Comparison of ENCODE assay signal across 1 cellular context in genomic region chr2:3377612-3378432, GRCh38.
TF ChIP-seq lines count a peak whose summit lies in the region.

TSS of gene EIPR1 (minus strand) at chr2:3377818. CDS start at chr2:3377689, 129 bp downstream.

TF ChIP-seq in K562, 482 proteins besides CTCF, POLR2A, EP300 and RAD21 (continued from another document):
- TF ChIP-seq VEZF1 (CRISPR knock-in tag; IDR thresholded peaks at IDR 0.05) = peak; percentile 63
- TF ChIP-seq NBN (IDR thresholded peaks at IDR 0.05; ENCODE audit: low read depth) = peak; percentile 58; the same call in 1 of the 2 replicates
- peak; percentile 43; the same call in 1 of the 2 replicates for TF ChIP-seq MXI1 (IDR thresholded peaks at IDR 0.05; ENCODE audit: low read depth, low read length)
- peak; percentile 94 for TF ChIP-seq PHF20 (IDR thresholded peaks at IDR 0.05; ENCODE audit: partially characterized antibody)
- peak; percentile 34; the same call in 1 of the 2 replicates for TF ChIP-seq ZNF121 (CRISPR knock-in tag; conservative IDR thresholded peaks at IDR 0.05)
- TF ChIP-seq GTF2F1 (IDR thresholded peaks at IDR 0.05; ENCODE audit: low read depth, low read length) = 0 out of 2 replicates have a peak, but pooled peaks have one; percentile 26
- peak; percentile 90 for TF ChIP-seq ELF2 (CRISPR knock-in tag; IDR thresholded peaks at IDR 0.05)
- TF ChIP-seq SRSF7 (optimal IDR thresholded peaks at IDR 0.05; ENCODE audit: low read depth, low read length) = no peak
- no peak for TF ChIP-seq ZKSCAN8 (CRISPR knock-in tag; IDR thresholded peaks at IDR 0.05)
- peak; percentile 65; the same call in 1 of the 2 replicates for TF ChIP-seq ZFP91 (CRISPR knock-in tag; IDR thresholded peaks at IDR 0.05)
- peak; percentile 74 for TF ChIP-seq ESRRA (IDR thresholded peaks at IDR 0.05; ENCODE audit: borderline replicate concordance, low read depth)
- TF ChIP-seq KLF10 (CRISPR knock-in tag; IDR thresholded peaks at IDR 0.05) = no peak
- peak; percentile 97 for TF ChIP-seq ELF1 (tag; IDR thresholded peaks at IDR 0.05)
- TF ChIP-seq CREBBP (IDR thresholded peaks at IDR 0.05; ENCODE audit: low read depth, low read length) = no peak
- TF ChIP-seq ZNF444 (CRISPR knock-in tag; IDR thresholded peaks at IDR 0.05) = no peak
- peak; percentile 83 to 94; a peak in 3 of 4 replicates for TF ChIP-seq SIN3A (IDR thresholded peaks at IDR 0.05; ENCODE audit: borderline replicate concordance in 2 of 2, control insufficient read depth in 1 of 2, low read depth in 2 of 2, low read length in 2 of 2)
- peak in 1 of 2 experiments; percentile 52; a peak in 1 of 4 replicates for TF ChIP-seq TRIM24 (IDR thresholded peaks at IDR 0.05)
- peak; percentile 51 to 70; a peak in 3 of 4 replicates for TF ChIP-seq MAZ (CRISPR knock-in tag; conservative IDR thresholded peaks at IDR 0.05 in 1 of 2, IDR thresholded peaks at IDR 0.05 in 1 of 2)
- peak in 1 of 2 experiments; percentile 57; a peak in 1 of 4 replicates for TF ChIP-seq ETV6 (IDR thresholded peaks at IDR 0.05; ENCODE audit: borderline replicate concordance in 1 of 2, low read depth in 2 of 2, low read length in 1 of 2)
- TF ChIP-seq ETV6 (CRISPR knock-in tag; IDR thresholded peaks at IDR 0.05; ENCODE audit: borderline replicate concordance) = no peak; the same call in 1 of the 2 replicates
- no peak for TF ChIP-seq POLR2AphosphoS2 (IDR thresholded peaks at IDR 0.05; ENCODE audit: low read length)
- no peak for TF ChIP-seq ZNF263 (CRISPR knock-in tag; IDR thresholded peaks at IDR 0.05; ENCODE audit: borderline replicate concordance)
- no peak for TF ChIP-seq ZNF778 (CRISPR knock-in tag; IDR thresholded peaks at IDR 0.05)
- no peak for TF ChIP-seq ZHX1 (conservative IDR thresholded peaks at IDR 0.05; ENCODE audit: low read length)
- peak; percentile 61 for TF ChIP-seq STAT6 (CRISPR knock-in tag; IDR thresholded peaks at IDR 0.05)
- peak; percentile 77 for TF ChIP-seq FIP1L1 (IDR thresholded peaks at IDR 0.05; ENCODE audit: low read depth, low read length, poor library complexity, severe bottlenecking)
- no peak for TF ChIP-seq CGGBP1 (CRISPR knock-in tag; IDR thresholded peaks at IDR 0.05)
- TF ChIP-seq BHLHE40 (IDR thresholded peaks at IDR 0.05; ENCODE audit: low read length) = no peak
- no peak for TF ChIP-seq GATAD2B (IDR thresholded peaks at IDR 0.05; ENCODE audit: borderline replicate concordance)
- TF ChIP-seq CCNT2 (IDR thresholded peaks at IDR 0.05; ENCODE audit: borderline replicate concordance, extremely low read depth, insufficient read length, low read depth, low read length) = peak; percentile 49
- no peak for TF ChIP-seq ZNF23 (CRISPR knock-in tag; IDR thresholded peaks at IDR 0.05)
- TF ChIP-seq HMGXB4 (CRISPR knock-in tag; IDR thresholded peaks at IDR 0.05) = 0 out of 2 replicates have a peak, but pooled peaks have one; percentile 24
- TF ChIP-seq ZNF212 (CRISPR knock-in tag; IDR thresholded peaks at IDR 0.05) = no peak
- TF ChIP-seq ZC3H8 (IDR thresholded peaks at IDR 0.05) = no peak
- no peak for TF ChIP-seq ATF4 (CRISPR knock-in tag; IDR thresholded peaks at IDR 0.05)
- TF ChIP-seq ZBTB2 (IDR thresholded peaks at IDR 0.05) = 0 out of 2 replicates have a peak, but pooled peaks have one; percentile 34
- TF ChIP-seq E2F1 (CRISPR knock-in tag; IDR thresholded peaks at IDR 0.05) = peak; percentile 71; the same call in 1 of the 2 replicates
- TF ChIP-seq E2F8 (IDR thresholded peaks at IDR 0.05; ENCODE audit: low read depth, partially characterized antibody) = peak; percentile 91
- no peak for TF ChIP-seq NFIX (CRISPR knock-in tag; IDR thresholded peaks at IDR 0.05; ENCODE audit: low read depth)
- TF ChIP-seq RBM17 (IDR thresholded peaks at IDR 0.05; ENCODE audit: borderline replicate concordance, low read depth, low read length) = no peak
- no peak for TF ChIP-seq ZNF408 (CRISPR knock-in tag; IDR thresholded peaks at IDR 0.05; ENCODE audit: low read depth)
- TF ChIP-seq ZNF354B (CRISPR knock-in tag; IDR thresholded peaks at IDR 0.05) = no peak
- TF ChIP-seq IRF1 (CRISPR knock-in tag; IDR thresholded peaks at IDR 0.05; ENCODE audit: borderline replicate concordance) = 0 out of 2 replicates have a peak, but pooled peaks have one; percentile 2
